8 cellular contexts compared by ENCODE assay signal in the genomic region with DNA sequence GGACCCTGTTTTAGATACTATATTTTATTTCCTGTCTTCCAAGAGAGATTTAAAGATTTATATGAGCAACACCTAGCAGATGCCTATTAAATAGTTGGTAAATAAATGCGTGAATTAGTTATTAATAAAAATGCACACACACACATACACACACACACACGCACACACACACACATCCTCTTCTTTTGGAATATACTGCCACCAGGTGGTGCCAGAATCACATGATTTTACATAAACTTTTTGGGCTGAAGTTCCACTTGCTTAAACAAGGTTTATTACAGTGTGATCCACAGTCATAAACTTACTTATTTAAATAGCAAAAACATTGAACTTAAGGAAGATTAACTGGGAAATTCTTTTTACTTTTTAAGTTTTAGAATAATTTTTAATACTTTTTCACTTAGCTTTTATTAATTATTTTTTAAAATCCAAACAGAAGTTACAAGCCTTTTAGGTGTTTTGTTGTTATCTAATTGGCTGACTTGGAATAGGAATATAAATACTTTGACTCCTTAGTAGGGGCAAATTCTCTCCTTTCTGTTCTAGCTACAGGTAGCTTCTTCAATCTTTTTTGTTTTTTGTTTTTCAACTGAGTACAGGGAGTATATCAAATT. TPM values are rescaled to one million over a fixed set of nuclear protein-coding genes. Genes with fewer than 3 reads are reported as not detected.
DNase-seq lines count a peak whose midpoint lies in the region; ATAC-seq and TF ChIP-seq lines count a peak whose summit lies in the region.

No MANE protein-coding gene starts in this region.

- H3K36me3 ChIP-seq in SK-N-MC (ENCODE audit: insufficient read depth, low read length), result no peaks in the 10 kb centered on the region
- H3K36me3 ChIP-seq in lower lobe of right lung, result no peaks in the 10 kb centered on the region
- H3K36me3 ChIP-seq in upper lobe of left lung, result peaks cover 0 to 5% (median 0%) of the 10 kb centered on the region in 4 donors

- H3K9ac ChIP-seq in SK-N-MC (ENCODE audit: insufficient read length), result no peak overlapping the region

- H3K9me3 ChIP-seq in SK-N-MC (ENCODE audit: low read depth, low read length) (no peaks in the 10 kb centered on the region), lower lobe of right lung (no peaks in the 10 kb centered on the region), upper lobe of left lung (no peaks in the 10 kb centered on the region)

- ATAC-seq in lower lobe of right lung, result peak; percentile 78 to 84
- ATAC-seq in upper lobe of left lung (ENCODE audit: low FRiP score in 2 of 2), result peak; percentile 62 to 66

- DNase-seq in activated CD8-positive, alpha-beta memory T cell treated with anti-CD3 and anti-CD28 coated beads, Interleukin-2, amount 50 U/mL, for 1 hour (ENCODE audit: extremely low read depth), result peak; percentile 37
- DNase-seq in activated CD8-positive, alpha-beta memory T cell treated with anti-CD3 and anti-CD28 coated beads, Interleukin-2, amount 50 U/mL, for 48 hours, result no peak
- DNase-seq in LNCaP clone FGC (ENCODE audit: low read depth), result peak; percentile 83
- peak; percentile 66 for DNase-seq in SK-N-MC (ENCODE audit: low read depth, low spot score)
- DNase-seq in central memory CD4-positive, alpha-beta T cell, result peak; percentile 58
- DNase-seq in lower lobe of right lung, result no peak
- peak in 1 of 2 donors; percentile 61 for DNase-seq in upper lobe of left lung
- no peak for DNase-seq in globus pallidus (ENCODE audit: low spot score)

- no peak for TF ChIP-seq POLR2A in upper lobe of left lung (IDR thresholded peaks at IDR 0.05)

- H3K4me1 ChIP-seq in lower lobe of right lung (no peaks in the 10 kb centered on the region), upper lobe of left lung (peaks cover 0 to 6% (median 0%) of the 10 kb centered on the region in 4 donors)

- 16 to 20% methylated on average over 2 of the region's 2 CpGs for WGBS in upper lobe of left lung, 2 donors

- H3K4me3 ChIP-seq in LNCaP clone FGC (ENCODE audit: low read depth, low read length) (no peak overlapping the region), SK-N-MC (no peak overlapping the region), lower lobe of right lung (no peak overlapping the region), upper lobe of left lung (no peak overlapping the region)

- no peak overlapping the region for H3K27ac ChIP-seq in SK-N-MC
- H3K27ac ChIP-seq in lower lobe of right lung, result no peak overlapping the region
- no peak overlapping the region for H3K27ac ChIP-seq in upper lobe of left lung

- H3K27me3 ChIP-seq in lower lobe of right lung (ENCODE audit: low read depth), result no peaks in the 10 kb centered on the region
- no peaks in the 10 kb centered on the region for H3K27me3 ChIP-seq in upper lobe of left lung

- intact Hi-C loops in lower lobe of right lung (cut with DNase I), result no loop called here

- TF ChIP-seq EP300 in upper lobe of left lung (IDR thresholded peaks at IDR 0.05), result no peak

- TF ChIP-seq CTCF in LNCaP clone FGC (IDR thresholded peaks at IDR 0.05; ENCODE audit: control insufficient read depth, extremely low read depth, insufficient read depth), result peak; percentile 81
- peak; percentile 50 for TF ChIP-seq CTCF in lower lobe of right lung (IDR thresholded peaks at IDR 0.05)
- peak; percentile 33 to 80 (median 68) for TF ChIP-seq CTCF in upper lobe of left lung (IDR thresholded peaks at IDR 0.05)

RNA-seq across cellular contexts. Expression of a gene that starts 17.5 kb away (rescaled TPM):
- 22.2 TPM for total RNA-seq in lower lobe of right lung
- total RNA-seq in upper lobe of left lung, result 10 to 100 TPM; 10.6 to 63.9 (median 18.4) TPM

RNA-seq across cellular contexts. Expression of a gene that starts 20.7 kb away (rescaled TPM):
- total RNA-seq in lower lobe of right lung (56.7 TPM), upper lobe of left lung (100 to 1,000 TPM in 1 of 6 donors, 10 to 100 TPM in 5; 27.7 to 153 (median 44.5) TPM)

Comparison
In these comparisons a context has a peak if more than half of its experiments do, and no peak if none do; other contexts are left out.
1. DNase-seq: peak in activated CD8-positive, alpha-beta memory T cell treated with anti-CD3 and anti-CD28 coated beads, Interleukin-2, amount 50 U/mL, for 1 hour (single experiment), LNCaP clone FGC (single experiment), SK-N-MC (single experiment) and central memory CD4-positive, alpha-beta T cell (single experiment); none in activated CD8-positive, alpha-beta memory T cell treated with anti-CD3 and anti-CD28 coated beads, Interleukin-2, amount 50 U/mL, for 48 hours (single experiment), lower lobe of right lung (single experiment) and globus pallidus (single experiment).
2. Peak in every context shown above with its lines, with median percentiles within 50 percentile points of each other: CTCF ChIP-seq.